ENCODE assay signal across 8 cellular contexts in genomic region chr2:20411361-20411894, GRCh38.
DNase-seq lines count a peak whose midpoint lies in the region; ATAC-seq lines count a peak whose summit lies in the region.

No MANE protein-coding gene starts in this region.

- ATAC-seq in GM18861 (IDR thresholded peaks at IDR 0.05; ENCODE audit: unreplicated experiment), result peak; percentile 99
- ATAC-seq in HG03045 (IDR thresholded peaks at IDR 0.05; ENCODE audit: unreplicated experiment), result peak; percentile 99
- peak; percentile 100 for ATAC-seq in memory B cell (ENCODE audit: low read depth)

- H3K27ac Mint-ChIP-seq in memory B cell, result no peak overlapping the region

- no peak overlapping the region for H3K4me3 Mint-ChIP-seq in memory B cell

- H3K27me3 Mint-ChIP-seq in memory B cell, result peaks cover 5% of the 10 kb centered on the region

- DNase-seq in Ammon's horn (ENCODE audit: low spot score) (peak; percentile 79), NCI-H526 (lab: John Stamatoyannopoulos, UW) (peak; percentile 36 to 65), ecto neural progenitor cell (ENCODE audit: low spot score) (peak; percentile 81), memory B cell (ENCODE audit: low spot score in 2 of 2) (peak; percentile 62 to 73)
- peak; percentile 49 to 56 for DNase-seq in activated CD4-positive, alpha-beta T cell treated with anti-CD3 and anti-CD28 coated beads, Interleukin-2, amount 50 U/mL, for 24 hours (ENCODE audit: low read depth in 1 of 2, low spot score in 1 of 2)
- DNase-seq in stimulated activated CD8-positive, alpha-beta memory T cell treated with anti-CD3 and anti-CD28 coated beads, Interleukin-2, amount 100 ng/mL, for 1 hour (ENCODE audit: low read depth in 2 of 2), result peak; percentile 28 to 44

- peaks cover 12% of the 10 kb centered on the region for H3K9me3 Mint-ChIP-seq in memory B cell

- peaks cover 5% of the 10 kb centered on the region for H3K4me1 Mint-ChIP-seq in memory B cell

- H3K36me3 Mint-ChIP-seq in memory B cell, result peaks cover 6% of the 10 kb centered on the region

Comparison
In these comparisons a context has a peak if more than half of its experiments do, and no peak if none do; other contexts are left out.
1. Peak in every context shown above with its lines: DNase-seq and ATAC-seq.